Comparison of ENCODE assay signal across 33 cellular contexts in genomic region chr20:50290815-50291214, GRCh38.
A peak's percentile ranks its signal among the peaks of the same experiment; 100 is the strongest.
DNase-seq lines count a peak whose midpoint lies in the region; ATAC-seq, FAIRE-seq and TF ChIP-seq lines count a peak whose summit lies in the region.
"Had no signal": no experiment of that assay in that cellular context is flagged by ENCODE, and none has a peak within 500 bp of the region (broad histone marks: within the 10 kb centered on the region; RNA-seq: fewer than 3 reads in every experiment).

No MANE protein-coding gene starts in this region.

- FAIRE-seq in A549 (lab: Jason Lieb, UNC) (no peak), HepG2 (lab: Jason Lieb, UNC) (no peak)
- FAIRE-seq: GM19239 had no signal

- H2AFZ ChIP-seq in HepG2 (ENCODE audit: low read length), result no peak overlapping the region

- H3K4me2 ChIP-seq in A549 (no peak overlapping the region), HepG2 (ENCODE audit: low read depth, low read length) (no peak overlapping the region)
- H3K4me2 ChIP-seq: BLaER1, SK-N-SH had no signal

- TF ChIP-seq RAD21 in A549 (conservative IDR thresholded peaks at IDR 0.05 in 1 of 2, IDR thresholded peaks at IDR 0.05 in 1 of 2) (no peak), HepG2 (CRISPR knock-in tag; IDR thresholded peaks at IDR 0.05) (no peak)

- TF ChIP-seq POLR2A in A549 (IDR thresholded peaks at IDR 0.05; ENCODE audit: low read length) (no peak), HepG2 (IDR thresholded peaks at IDR 0.05; ENCODE audit: insufficient read depth in 1 of 2, low read depth in 2 of 2, low read length in 2 of 2) (no peak)

- CTCF ChIA-PET in A549 (lab: Yijun Ruan, JAX), result interaction anchor here (0.7 to 1.7 kb wide), 2 partner anchors 18 to 170 kb away, joined by 3 to 4 read pairs; no protein-coding TSS in a partner anchor
- CTCF ChIA-PET in RWPE1 (lab: Yijun Ruan, JAX), result interaction anchor here (0.5 kb wide), 1 partner anchor 41 kb away, joined by 5 read pairs; no protein-coding TSS in a partner anchor
- CTCF ChIA-PET in HepG2 (lab: Yijun Ruan, JAX; ENCODE audit: low intra/inter-chr PET ratio, low total read pairs), result no interaction called here

- H3K27me3 ChIP-seq in HepG2 (ENCODE audit: control insufficient read depth in 1 of 2, insufficient read depth in 2 of 2, low read length in 2 of 2) (no peaks in the 10 kb centered on the region), skeletal muscle tissue (ENCODE audit: control insufficient read depth in 3 of 3, insufficient read depth in 3 of 3, low read length in 3 of 3) (no peaks in the 10 kb centered on the region)
- H3K27me3 ChIP-seq: BLaER1, colonic mucosa had no signal

- ATAC-seq in A549 (no peak), HepG2 (no peak), GM21381 (IDR thresholded peaks at IDR 0.05; ENCODE audit: unreplicated experiment) (no peak), HG03139 (IDR thresholded peaks at IDR 0.05; ENCODE audit: unreplicated experiment) (no peak)
- ATAC-seq: activated naive CD4-positive, alpha-beta T cell treated with anti-CD3 and anti-CD28 coated beads, Interleukin-2, amount 50 U/mL, for 72 hours; left colon; right cardiac atrium; stimulated activated effector memory CD8-positive, alpha-beta T cell treated with anti-CD3 and anti-CD28 coated beads, Interleukin-12 subunit alpha, Interleukin-12 subunit beta, amount 100 ng/mL, for 72 hours; T-helper 17 cell had no signal

- no peaks in the 10 kb centered on the region for H3K36me3 ChIP-seq in HepG2 (replicated peaks in 1 of 2; ENCODE audit: control insufficient read depth in 1 of 2, insufficient read depth in 2 of 2, low read length in 2 of 2)
- H3K36me3 ChIP-seq in skeletal muscle tissue (ENCODE audit: control insufficient read depth in 3 of 3, insufficient read depth in 3 of 3, low read length in 3 of 3), result no peaks in the 10 kb centered on the region
- H3K36me3 ChIP-seq: BLaER1, colonic mucosa, HAP-1 had no signal

- H3K79me2 ChIP-seq in HepG2 (ENCODE audit: insufficient read depth, low read length), result no peaks in the 10 kb centered on the region

- POLR2A ChIA-PET in A549 (lab: Yijun Ruan, JAX), result no interaction called here
- POLR2A ChIA-PET in RWPE1 (lab: Yijun Ruan, JAX; ENCODE audit: low non-redundant PET), result no interaction called here
- POLR2A ChIA-PET in HepG2 (lab: Yijun Ruan, JAX), result interaction anchor here (1.7 to 7.8 kb wide), 2 partner anchors 16 to 101 kb away, joined by 3 to 178 read pairs; partner anchors contain the start of gene CEBPB

- H3K27ac ChIP-seq in A549 (peak overlapping the region; percentile 96), RWPE1 (peak overlapping the region; percentile 80), HepG2 (ENCODE audit: extremely low read length, insufficient read depth, low read length) (peak overlapping the region; percentile 77), skeletal muscle tissue (ENCODE audit: low read depth, low read length) (peak overlapping the region; percentile 30)
- H3K27ac ChIP-seq: BLaER1 had no signal

- TF ChIP-seq CTCF in A549 (IDR thresholded peaks at IDR 0.05) (no peak), RWPE1 (conservative IDR thresholded peaks at IDR 0.05; ENCODE audit: low read depth) (no peak), HepG2 (CRISPR knock-in tag; IDR thresholded peaks at IDR 0.05) (no peak)

- in situ Hi-C loops in HepG2 (cut with HindIII; ENCODE audit: extremely low pct_ligation_motif_present, low pct_unique_long_range_greater_than_20kb), result loop anchor here (5.0 kb wide), 1 partner anchor 111 kb away; no protein-coding TSS in a partner anchor

- BruUV-seq in HepG2 (replicated peaks; lab: Mats Ljungman, UMichigan), result no TSS peak

- TF ChIP-seq EP300 in A549 (IDR thresholded peaks at IDR 0.05), result no peak
- TF ChIP-seq EP300 in HepG2 (IDR thresholded peaks at IDR 0.05; ENCODE audit: low read depth in 2 of 2, low read length in 2 of 2), result no peak
- TF ChIP-seq EP300 in HepG2 (CRISPR knock-in tag; IDR thresholded peaks at IDR 0.05; ENCODE audit: borderline replicate concordance), result no peak

- H3K9me3 ChIP-seq in A549 (0 out of 3 replicates have a peak, but pooled peaks cover 2% of the 10 kb centered on the region), HepG2 (ENCODE audit: low read length) (no peaks in the 10 kb centered on the region), skeletal muscle tissue (ENCODE audit: control insufficient read depth in 3 of 3, low read length in 3 of 3) (no peaks in the 10 kb centered on the region)
- H3K9me3 ChIP-seq: BLaER1, colonic mucosa, HAP-1, SK-N-SH had no signal

- intact Hi-C loops in HepG2 (cut with micrococcal nuclease; ENCODE audit: unreplicated experiment), result loop anchor here (5.0 kb wide), 1 partner anchor 41 kb away; no protein-coding TSS in a partner anchor

- peaks cover 80% of the 10 kb centered on the region for H3K4me1 ChIP-seq in A549
- H3K4me1 ChIP-seq in HepG2 (ENCODE audit: insufficient read depth, low read length), result peaks cover 64% of the 10 kb centered on the region
- peaks cover 29 to 50% (median 29%) of the 10 kb centered on the region in 3 donors for H3K4me1 ChIP-seq in skeletal muscle tissue (ENCODE audit: control insufficient read depth in 3 of 3, insufficient read depth in 3 of 3, low read length in 3 of 3)

- H3K4me3 ChIP-seq in A549 (no peak overlapping the region), HepG2 (replicated peaks in 1 of 3; ENCODE audit: insufficient read depth in 1 of 3, low read depth in 2 of 3, low read length in 3 of 3) (no peak overlapping the region), skeletal muscle tissue (ENCODE audit: low read length in 3 of 3) (no peak overlapping the region)
- H3K4me3 ChIP-seq: BLaER1, colonic mucosa, HAP-1 had no signal

- peak overlapping the region; percentile 9; the same call in 1 of the 2 replicates for H3K9ac ChIP-seq in HepG2 (ENCODE audit: insufficient read depth, low read depth, low read length)
- no peak overlapping the region for H3K9ac ChIP-seq in skeletal muscle tissue (ENCODE audit: low read depth in 1 of 3, low read length in 3 of 3)
- H3K9ac ChIP-seq: BLaER1, SK-N-SH had no signal

- H4K20me1 ChIP-seq in HepG2 (ENCODE audit: insufficient read depth, low read length), result no peaks in the 10 kb centered on the region

- WGBS in A549 (ENCODE audit: missing lambda C conversion rate), result 90% methylated on average over 5 of the region's 5 CpGs
- WGBS in HepG2 (ENCODE audit: low lambda C conversion rate), result 94% methylated on average over 5 of the region's 5 CpGs

- DNase-seq in A549 (ENCODE audit: low read depth in 1 of 2, low spot score in 1 of 2), result no peak
- no peak for DNase-seq in RWPE1 (ENCODE audit: low spot score)
- DNase-seq in HepG2 (ENCODE audit: low spot score), result no peak
- no peak for DNase-seq in RKO (ENCODE audit: low spot score)
- no peak for DNase-seq in stimulated activated CD4-positive, alpha-beta T cell treated with anti-CD3 and anti-CD28 coated beads, Interleukin-4, amount 100 ng/mL, for 24 hours
- DNase-seq: ACHN; activated CD4-positive, alpha-beta memory T cell treated with anti-CD3 and anti-CD28 coated beads, Interleukin-2, amount 10 ng/mL, durations not matched to agents 7 days and 5 days; activated CD4-positive, alpha-beta T cell treated with anti-CD3 and anti-CD28 coated beads for 1 hour; activated CD8-positive, alpha-beta memory T cell treated with anti-CD3 and anti-CD28 coated beads, Interleukin-2, amount 50 U/mL, for 48 hours; anterior cingulate cortex; colonic mucosa; effector memory CD4-positive, alpha-beta T cell; foreskin melanocyte; GDM1; Kasumi-1; left colon; MV-4-11; NCI-H1436 treated with DMSO at 0.1 percent for 48 hours; NCI-H446; NCI-H774; SK-N-SH; stimulated activated CD4-positive, alpha-beta T cell treated with anti-CD3 and anti-CD28 coated beads, Interleukin-12 subunit alpha, Interleukin-12 subunit beta, amount 100 ng/mL, for 4 hours; stimulated activated CD4-positive, alpha-beta T cell treated with anti-CD3 and anti-CD28 coated beads, Interleukin-4, amount 100 ng/mL, for 1 hour; T-helper 17 cell had no signal

TF ChIP-seq in A549, 52 proteins besides CTCF, POLR2A, EP300 and RAD21:
- TF ChIP-seq BHLHE40 (IDR thresholded peaks at IDR 0.05; ENCODE audit: low read depth, low read length) (no peak), ZFP36 (IDR thresholded peaks at IDR 0.05; ENCODE audit: borderline replicate concordance, partially characterized antibody) (peak; percentile 69), MAX (IDR thresholded peaks at IDR 0.05) (no peak), FOXS1 (CRISPR knock-in tag; IDR thresholded peaks at IDR 0.05) (no peak), E2F6 (IDR thresholded peaks at IDR 0.05; ENCODE audit: borderline replicate concordance, low read depth) (no peak), NPAS2 (CRISPR knock-in tag; IDR thresholded peaks at IDR 0.05; ENCODE audit: borderline replicate concordance) (no peak)
TF ChIP-seq in A549: peak in this region for 1.

TF ChIP-seq in HepG2, 621 proteins besides CTCF, POLR2A, EP300 and RAD21:
- TF ChIP-seq REST (IDR thresholded peaks at IDR 0.05; ENCODE audit: borderline replicate concordance in 1 of 2, low read depth in 1 of 2, low read length in 2 of 2) (no peak), ZNF550 (CRISPR knock-in tag; IDR thresholded peaks at IDR 0.05; ENCODE audit: borderline replicate concordance) (0 out of 2 replicates have a peak, but pooled peaks have one; percentile 18), ZBTB38 (CRISPR knock-in tag; IDR thresholded peaks at IDR 0.05) (0 out of 2 replicates have a peak, but pooled peaks have one; percentile 4)
TF ChIP-seq in HepG2: peak in this region for 2.

Comparison
In these comparisons a context has a peak if more than half of its experiments do, and no peak if none do; other contexts are left out.
1. H3K27ac ChIP-seq: peak in every context shown above with its lines; median percentile 96 in A549; 80 in RWPE1; 77 in HepG2; 30 in skeletal muscle tissue.
2. Of the 38 proteins assayed by ChIP-seq in both HepG2 and A549: peak only in HepG2: none; only in A549: ZFP36; in both: none; in neither: 37.